In the genomic region with DNA sequence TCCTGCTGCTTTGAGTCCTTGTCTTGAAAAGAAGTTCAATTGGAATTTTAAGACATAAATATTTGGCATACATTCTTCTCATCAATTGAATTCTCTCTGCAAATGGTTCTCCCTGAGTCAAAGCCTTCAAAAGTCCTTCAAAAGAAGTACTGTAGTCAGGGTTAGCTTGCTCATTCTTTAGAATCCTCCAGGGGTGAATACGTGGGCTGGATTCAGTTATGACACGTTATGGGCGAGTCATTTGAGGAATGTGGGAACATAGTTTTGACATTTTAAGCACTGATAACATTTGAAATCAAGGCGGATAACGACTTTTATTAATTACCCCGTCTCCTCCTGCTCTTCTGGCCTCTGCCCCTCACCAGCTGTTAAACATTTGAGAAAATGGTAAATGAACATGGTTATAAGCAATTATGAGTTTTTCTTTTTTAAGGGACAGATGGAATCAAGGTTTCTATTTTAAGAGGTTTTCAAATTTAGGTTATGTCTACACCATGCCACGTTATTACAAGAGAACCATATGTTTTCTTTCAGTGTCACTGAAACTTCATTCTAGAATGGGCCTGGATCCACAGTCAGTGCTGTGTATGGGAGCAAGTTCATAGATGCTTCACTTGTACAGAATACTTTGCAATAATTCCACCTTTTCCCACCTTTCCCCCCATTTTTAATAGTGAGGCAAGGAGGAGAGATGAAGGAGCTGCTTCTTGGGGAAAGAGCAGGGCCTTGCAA, we compare ENCODE assay signal across 1 cellular context.
TF ChIP-seq lines count a peak whose summit lies in the region.

No MANE protein-coding gene starts in this region.

TF ChIP-seq in HepG2, 621 proteins besides CTCF, POLR2A, EP300 and RAD21 (continued from another document):
- no peak for TF ChIP-seq ZBTB4 (CRISPR knock-in tag; IDR thresholded peaks at IDR 0.05; ENCODE audit: borderline replicate concordance)
- TF ChIP-seq, protein P1, sequence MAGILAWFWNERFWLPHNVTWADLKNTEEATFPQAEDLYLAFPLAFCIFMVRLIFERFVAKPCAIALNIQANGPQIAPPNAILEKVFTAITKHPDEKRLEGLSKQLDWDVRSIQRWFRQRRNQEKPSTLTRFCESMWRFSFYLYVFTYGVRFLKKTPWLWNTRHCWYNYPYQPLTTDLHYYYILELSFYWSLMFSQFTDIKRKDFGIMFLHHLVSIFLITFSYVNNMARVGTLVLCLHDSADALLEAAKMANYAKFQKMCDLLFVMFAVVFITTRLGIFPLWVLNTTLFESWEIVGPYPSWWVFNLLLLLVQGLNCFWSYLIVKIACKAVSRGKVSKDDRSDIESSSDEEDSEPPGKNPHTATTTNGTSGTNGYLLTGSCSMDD (CRISPR knock-in tag; IDR thresholded peaks at IDR 0.05), result no peak
- TF ChIP-seq ZNF263 (CRISPR knock-in tag; IDR thresholded peaks at IDR 0.05), result no peak
TF ChIP-seq in HepG2: peak in this region for 0.
